In the genomic region with DNA sequence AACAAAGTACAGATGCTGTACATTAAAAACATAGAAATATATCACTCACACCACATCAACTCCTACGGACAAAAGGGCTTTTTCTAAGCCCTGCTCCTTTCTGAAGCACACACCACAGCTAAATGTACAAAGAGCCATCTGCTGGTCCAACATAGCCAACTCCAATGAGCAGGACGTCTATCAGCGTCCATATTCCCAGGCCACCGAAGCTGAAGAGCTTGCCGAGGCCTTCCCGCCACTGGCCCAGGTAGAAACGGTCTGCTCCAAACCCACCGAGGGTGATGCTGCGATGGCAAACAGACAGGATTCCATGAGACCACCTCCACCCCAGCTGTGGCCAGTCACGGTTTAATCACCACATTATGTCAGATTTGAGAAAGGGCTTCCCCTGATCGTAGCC, we compare ENCODE assay signal across 8 cellular contexts. TPM values are rescaled to one million over a fixed set of nuclear protein-coding genes. Genes with fewer than 3 reads are reported as not detected.
DNase-seq lines count a peak whose midpoint lies in the region; ATAC-seq and TF ChIP-seq lines count a peak whose summit lies in the region.

No MANE protein-coding gene starts in this region.

- peaks cover 19% of the 10 kb centered on the region for H3K4me1 Mint-ChIP-seq in T-helper 2 cell treated with Interferon-gamma antibody and Interleukin-4, amounts not matched to agents 5 μg/mL and 100 μg/mL, for 36 hours (ENCODE audit: low read depth)
- H3K4me1 Mint-ChIP-seq in stimulated activated effector memory CD8-positive, alpha-beta T cell treated with anti-CD3 and anti-CD28 coated beads, Interleukin-12 subunit alpha, Interleukin-12 subunit beta, amount 100 ng/mL, for 72 hours, result peaks cover 18% of the 10 kb centered on the region

- H3K36me3 Mint-ChIP-seq in T-helper 2 cell treated with Interferon-gamma antibody and Interleukin-4, amounts not matched to agents 5 μg/mL and 100 μg/mL, for 36 hours (ENCODE audit: low read depth), result peaks cover 51% of the 10 kb centered on the region
- H3K36me3 Mint-ChIP-seq in stimulated activated effector memory CD8-positive, alpha-beta T cell treated with anti-CD3 and anti-CD28 coated beads, Interleukin-12 subunit alpha, Interleukin-12 subunit beta, amount 100 ng/mL, for 72 hours, result peaks cover 93% of the 10 kb centered on the region

- no peaks in the 10 kb centered on the region for H3K27me3 ChIP-seq in WERI-Rb-1 (ENCODE audit: insufficient read depth, low read depth, severe bottlenecking)
- H3K27me3 ChIP-seq in heart right ventricle, result no peaks in the 10 kb centered on the region
- H3K27me3 ChIP-seq in suprapubic skin, result no peaks in the 10 kb centered on the region

- peak in 3 of 8 donors; percentile 19 to 32 (median 30) for ATAC-seq in heart right ventricle
- ATAC-seq in stimulated activated effector memory CD8-positive, alpha-beta T cell treated with anti-CD3 and anti-CD28 coated beads, Interleukin-12 subunit alpha, Interleukin-12 subunit beta, amount 100 ng/mL, for 72 hours, result no peak

- no peaks in the 10 kb centered on the region for H3K27me3 Mint-ChIP-seq in T-helper 2 cell treated with Interferon-gamma antibody and Interleukin-4, amounts not matched to agents 5 μg/mL and 100 μg/mL, for 36 hours (ENCODE audit: low read depth)

- intact Hi-C loops in heart right ventricle (cut with DNase I), result loop anchor here in 8 of 10 donors (2.0 to 10.0 kb wide), 8 partner anchors 98 to 345 kb away; a partner anchor contains a TSS

- H3K27ac ChIP-seq in WERI-Rb-1 (no peak overlapping the region), heart right ventricle (peak overlapping the region in 9 of 10 donors; percentile 0 to 81 (median 56)), suprapubic skin (no peak overlapping the region)

- H3K9me3 ChIP-seq in WERI-Rb-1 (ENCODE audit: severe bottlenecking), result peaks cover 3% of the 10 kb centered on the region
- no peaks in the 10 kb centered on the region for H3K9me3 ChIP-seq in heart right ventricle
- H3K9me3 ChIP-seq in suprapubic skin, result no peaks in the 10 kb centered on the region

- no peak overlapping the region for H3K4me3 ChIP-seq in WERI-Rb-1 (ENCODE audit: low read depth, low read length)
- H3K4me3 ChIP-seq in heart right ventricle, result no peak overlapping the region
- H3K4me3 ChIP-seq in suprapubic skin, result no peak overlapping the region

- H3K9me3 Mint-ChIP-seq in T-helper 2 cell treated with Interferon-gamma antibody and Interleukin-4, amounts not matched to agents 5 μg/mL and 100 μg/mL, for 36 hours, result no peaks in the 10 kb centered on the region
- H3K9me3 Mint-ChIP-seq in stimulated activated effector memory CD8-positive, alpha-beta T cell treated with anti-CD3 and anti-CD28 coated beads, Interleukin-12 subunit alpha, Interleukin-12 subunit beta, amount 100 ng/mL, for 72 hours, result no peaks in the 10 kb centered on the region

- peaks cover 70% of the 10 kb centered on the region for H3K36me3 ChIP-seq in WERI-Rb-1
- H3K36me3 ChIP-seq in heart right ventricle, result peaks cover 0 to 91% (median 31%) of the 10 kb centered on the region in 9 donors
- peaks cover 63% of the 10 kb centered on the region for H3K36me3 ChIP-seq in suprapubic skin

- in situ Hi-C loops in ACHN (cut with HindIII; ENCODE audit: low pct_ligation_motif_present, low pct_unique_long_range_greater_than_20kb, low sequenced_read_pairs), result no loop called here

- H3K4me3 Mint-ChIP-seq in T-helper 2 cell treated with Interferon-gamma antibody and Interleukin-4, amounts not matched to agents 5 μg/mL and 100 μg/mL, for 36 hours, result no peak overlapping the region
- H3K4me3 Mint-ChIP-seq in stimulated activated effector memory CD8-positive, alpha-beta T cell treated with anti-CD3 and anti-CD28 coated beads, Interleukin-12 subunit alpha, Interleukin-12 subunit beta, amount 100 ng/mL, for 72 hours, result no peak overlapping the region

- peak overlapping the region; percentile 73 for H3K27ac Mint-ChIP-seq in T-helper 2 cell treated with Interferon-gamma antibody and Interleukin-4, amounts not matched to agents 5 μg/mL and 100 μg/mL, for 36 hours
- peak overlapping the region; percentile 90 for H3K27ac Mint-ChIP-seq in stimulated activated effector memory CD8-positive, alpha-beta T cell treated with anti-CD3 and anti-CD28 coated beads, Interleukin-12 subunit alpha, Interleukin-12 subunit beta, amount 100 ng/mL, for 72 hours

- 57 to 63% methylated on average over 11 of the region's 11 CpGs for WGBS in heart right ventricle, 2 donors
- 77% methylated on average over 11 of the region's 11 CpGs for WGBS in suprapubic skin

- TF ChIP-seq CTCF in WERI-Rb-1 (IDR thresholded peaks at IDR 0.05; ENCODE audit: low read depth, low read length) (peak; percentile 30; the same call in 1 of the 2 replicates), heart right ventricle (IDR thresholded peaks at IDR 0.05) (peak in 2 of 9 donors; percentile 9 to 15), suprapubic skin (IDR thresholded peaks at IDR 0.05) (no peak)

- no peak for TF ChIP-seq EP300 in suprapubic skin (IDR thresholded peaks at IDR 0.05)

- no peak for TF ChIP-seq POLR2A in suprapubic skin (IDR thresholded peaks at IDR 0.05)

- no peak for DNase-seq in T-helper 2 cell treated with Interferon-gamma antibody and Interleukin-4, amounts not matched to agents 5 μg/mL and 100 μg/mL, for 36 hours (ENCODE audit: low spot score)
- DNase-seq in T-helper 2 cell (no peak), WERI-Rb-1 (peak; percentile 18), heart right ventricle (no peak), suprapubic skin (ENCODE audit: low spot score in 2 of 2) (no peak), ACHN (no peak)
- DNase-seq in stimulated activated effector memory CD8-positive, alpha-beta T cell treated with anti-CD3 and anti-CD28 coated beads, Interleukin-12 subunit alpha, Interleukin-12 subunit beta, amount 100 ng/mL, for 72 hours (ENCODE audit: low spot score in 2 of 2), result no peak
- no peak for DNase-seq in stimulated activated CD4-positive, alpha-beta T cell treated with anti-CD3 and anti-CD28 coated beads, Interleukin-4, amount 100 ng/mL, for 4 hours

- H3K4me1 ChIP-seq in heart right ventricle (peaks cover 0 to 39% (median 27%) of the 10 kb centered on the region in 9 donors), suprapubic skin (peaks cover 5% of the 10 kb centered on the region)

RNA-seq across cellular contexts. Expression of a gene that starts 9.8 kb away (rescaled TPM):
- total RNA-seq in heart right ventricle (10 to 100 TPM; 38.2 to 61.6 (median 49.5) TPM), suprapubic skin (10 to 100 TPM; 46.3 to 57.8 (median 49.7) TPM)
- polyA plus RNA-seq in heart right ventricle, result 10 to 100 TPM; 52.2 to 52.3 TPM

Comparison
In these comparisons a context has a peak if more than half of its experiments do, and no peak if none do; other contexts are left out.
1. H3K27ac ChIP-seq: peak in heart right ventricle (9 of 10); none in WERI-Rb-1 (single experiment) and suprapubic skin (single experiment).